1 cellular context compared by ENCODE assay signal in the genomic region with DNA sequence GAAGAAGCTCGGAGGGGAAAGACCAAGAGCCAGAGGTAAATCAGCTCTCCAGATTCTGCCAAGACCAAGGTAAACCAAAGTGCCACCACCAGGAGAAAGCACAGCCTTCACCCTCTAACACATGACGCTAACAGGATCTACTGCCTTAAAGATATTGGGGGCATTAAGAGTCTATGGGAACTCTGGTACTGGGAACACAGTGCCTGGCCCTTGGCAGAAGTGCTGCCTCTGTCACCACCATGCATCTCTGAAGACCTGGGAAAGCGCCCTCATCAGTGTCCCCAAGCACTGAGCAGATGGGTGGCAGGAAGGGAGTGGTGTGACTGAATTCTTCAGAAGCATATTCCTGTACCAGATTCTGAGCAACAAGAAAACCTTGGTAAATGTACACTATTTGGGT.
TF ChIP-seq lines count a peak whose summit lies in the region.

No MANE protein-coding gene starts in this region.

TF ChIP-seq in K562, 482 proteins besides CTCF, POLR2A, EP300 and RAD21:
- TF ChIP-seq AFF1 (IDR thresholded peaks at IDR 0.05; ENCODE audit: low read depth in 1 of 2, partially characterized antibody in 2 of 2) (no peak), CXXC5 (CRISPR knock-in tag; IDR thresholded peaks at IDR 0.05) (no peak), ZNF239 (CRISPR knock-in tag; IDR thresholded peaks at IDR 0.05) (no peak), KLF6 (CRISPR knock-in tag; IDR thresholded peaks at IDR 0.05; ENCODE audit: borderline replicate concordance) (no peak), DIDO1 (tag; IDR thresholded peaks at IDR 0.05; ENCODE audit: low read depth) (no peak), MTA2 (IDR thresholded peaks at IDR 0.05; ENCODE audit: low read depth) (no peak), BCL6 (CRISPR knock-in tag; IDR thresholded peaks at IDR 0.05) (no peak), DNMT1 (IDR thresholded peaks at IDR 0.05) (no peak)
